ENCODE assay signal across 8 cellular contexts in the genomic region with DNA sequence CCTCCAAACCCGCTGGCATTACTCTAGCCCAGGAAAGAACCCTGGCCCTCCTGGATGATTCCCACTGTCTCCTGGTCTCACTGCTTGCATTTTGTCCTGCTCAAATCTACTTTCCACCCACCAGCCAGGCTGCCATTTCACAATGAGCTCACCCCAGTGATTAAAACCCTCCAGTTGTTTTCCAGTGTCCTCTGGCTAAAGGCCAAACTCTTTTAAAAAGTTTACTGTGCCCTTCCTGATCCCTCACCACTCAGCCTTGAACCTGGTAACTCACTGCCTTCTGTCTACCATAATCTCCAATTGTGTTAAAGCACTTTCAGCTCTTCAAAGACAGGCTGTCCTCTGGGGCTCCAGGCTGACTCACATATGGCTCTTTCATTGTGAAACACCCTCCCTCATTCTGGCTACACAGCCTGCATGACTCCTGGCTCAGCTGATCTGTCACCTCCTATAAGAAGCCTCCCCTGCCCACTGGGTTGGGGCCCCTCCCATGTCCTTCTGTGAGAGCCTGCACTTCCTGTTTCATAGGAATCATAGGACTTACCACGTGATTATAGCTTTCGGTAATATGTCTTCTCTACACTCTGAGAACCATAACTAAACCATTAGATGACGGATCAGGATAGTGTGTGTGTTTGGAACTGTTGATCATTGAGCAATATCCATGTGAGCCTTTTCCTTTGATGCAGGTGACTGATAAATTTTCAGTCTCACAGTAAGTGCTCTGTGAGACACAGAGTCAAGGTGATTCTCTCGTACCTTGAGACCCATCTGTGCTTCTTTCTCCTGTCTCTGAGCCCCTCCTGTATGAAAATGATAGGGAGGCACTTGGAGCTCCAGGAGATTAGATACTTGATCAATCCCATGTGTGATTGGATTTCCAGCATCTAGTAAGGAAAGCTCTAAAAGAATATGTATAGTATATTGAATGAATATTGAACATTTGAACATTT.
DNase-seq lines count a peak whose midpoint lies in the region; ATAC-seq, FAIRE-seq and TF ChIP-seq lines count a peak whose summit lies in the region.

No MANE protein-coding gene starts in this region.

- no peak overlapping the region for H4K5ac ChIP-seq in mesendoderm (ENCODE audit: low read length)

- H3K36me3 Mint-ChIP-seq in osteocyte (ENCODE audit: unreplicated experiment) = no peaks in the 10 kb centered on the region

- no peak overlapping the region for H3K18ac ChIP-seq in mesendoderm (ENCODE audit: low read length)

- H3K9me3 ChIP-seq in body of pancreas = no peaks in the 10 kb centered on the region

- H3K36me3 ChIP-seq in body of pancreas (replicated peaks in 1 of 2; ENCODE audit: insufficient read depth in 1 of 2, low read depth in 2 of 2) (no peaks in the 10 kb centered on the region), mesendoderm (ENCODE audit: control insufficient read depth, insufficient read depth, low read length) (no peaks in the 10 kb centered on the region)

- no peak overlapping the region for H2BK120ac ChIP-seq in mesendoderm (ENCODE audit: low read depth, low read length)

- H3K4me1 Mint-ChIP-seq in osteocyte (ENCODE audit: unreplicated experiment) = peaks cover 14% of the 10 kb centered on the region

- H3K56ac ChIP-seq in mesendoderm (ENCODE audit: low read length) = no peak overlapping the region

- no peak overlapping the region for H3K9ac ChIP-seq in mesendoderm (ENCODE audit: low read length)

- peak; percentile 81 for FAIRE-seq in RCC 7860 (lab: Jason Lieb, UNC)

- intact Hi-C loops in body of pancreas (cut with DNase I) = no loop called here
- intact Hi-C loops in head of caudate nucleus (cut with DNase I) = no loop called here

- no peak overlapping the region for H4K8ac ChIP-seq in mesendoderm (ENCODE audit: low read depth, low read length)

- TF ChIP-seq CTCF in body of pancreas (IDR thresholded peaks at IDR 0.05) (no peak), osteocyte (IDR thresholded peaks at IDR 0.05) (no peak)

- no peak overlapping the region for H2BK5ac ChIP-seq in mesendoderm (ENCODE audit: low read length)

- H3K4me3 ChIP-seq in body of pancreas (no peak overlapping the region), mesendoderm (ENCODE audit: low read length) (no peak overlapping the region)

- no peak overlapping the region for H3K4me2 ChIP-seq in mesendoderm (ENCODE audit: low read length)

- no peak overlapping the region for H2BK15ac ChIP-seq in mesendoderm (replicated peaks; ENCODE audit: low read depth)

- H3K27ac ChIP-seq in body of pancreas (no peak overlapping the region), mesendoderm (ENCODE audit: low read depth, low read length) (no peak overlapping the region)

- WGBS in body of pancreas, 2 donors = 50 to 69% methylated on average over 5 of the region's 5 CpGs
- WGBS in mesendoderm (ENCODE audit: extremely low coverage, insufficient coverage, low lambda C conversion rate) = 60% methylated on average over 1 of the region's 5 CpGs

- H3K4me1 ChIP-seq in body of pancreas = peaks cover 6% of the 10 kb centered on the region
- no peaks in the 10 kb centered on the region for H3K4me1 ChIP-seq in mesendoderm (ENCODE audit: control insufficient read depth, low read depth, low read length)

- no peaks in the 10 kb centered on the region for H3K27me3 ChIP-seq in body of pancreas
- H3K27me3 ChIP-seq in mesendoderm (ENCODE audit: insufficient read depth, low read length, poor library complexity) = no peaks in the 10 kb centered on the region

- no peaks in the 10 kb centered on the region for H3K79me1 ChIP-seq in mesendoderm (ENCODE audit: low read length)

- H3K9me3 Mint-ChIP-seq in osteocyte (ENCODE audit: unreplicated experiment) = no peaks in the 10 kb centered on the region

- no peak overlapping the region for H3K27ac Mint-ChIP-seq in osteocyte (ENCODE audit: unreplicated experiment)

- peak; percentile 80 for DNase-seq in GM04503 (ENCODE audit: low read depth)
- DNase-seq in RCC 7860 (ENCODE audit: low spot score) = peak; percentile 86
- DNase-seq in body of pancreas = peak; percentile 42 to 73 (median 48)
- peak; percentile 57 for DNase-seq in mesendoderm
- DNase-seq in anterior cingulate cortex (lab: John Stamatoyannopoulos, UW) = no peak
- no peak for DNase-seq in osteocyte (ENCODE audit: extremely low spot score, unreplicated experiment)
- DNase-seq in head of caudate nucleus = no peak

- no peaks in the 10 kb centered on the region for H3K79me2 ChIP-seq in mesendoderm (ENCODE audit: control insufficient read depth, insufficient read depth, low read length)

- no peak overlapping the region for H3K4ac ChIP-seq in mesendoderm (ENCODE audit: low read depth, low read length)

- TF ChIP-seq POLR2A in body of pancreas (IDR thresholded peaks at IDR 0.05) = no peak

- H3K27me3 Mint-ChIP-seq in osteocyte (ENCODE audit: unreplicated experiment) = no peaks in the 10 kb centered on the region

- no peak overlapping the region for H3K23ac ChIP-seq in mesendoderm (ENCODE audit: low read length)

- ATAC-seq in HG02852 (IDR thresholded peaks at IDR 0.05; ENCODE audit: unreplicated experiment) (peak; percentile 71), body of pancreas (peak; percentile 84)

- H2AK5ac ChIP-seq in mesendoderm (ENCODE audit: low read length) = no peak overlapping the region

- no peak overlapping the region for H3K4me3 Mint-ChIP-seq in osteocyte (ENCODE audit: unreplicated experiment)

Comparison
In these comparisons a context has a peak if more than half of its experiments do, and no peak if none do; other contexts are left out.
1. DNase-seq: peak in GM04503 (single experiment), RCC 7860 (single experiment), body of pancreas (4 of 4) and mesendoderm (single experiment); none in anterior cingulate cortex (0 of 58), osteocyte (single experiment) and head of caudate nucleus (0 of 42).